In the genomic region with DNA sequence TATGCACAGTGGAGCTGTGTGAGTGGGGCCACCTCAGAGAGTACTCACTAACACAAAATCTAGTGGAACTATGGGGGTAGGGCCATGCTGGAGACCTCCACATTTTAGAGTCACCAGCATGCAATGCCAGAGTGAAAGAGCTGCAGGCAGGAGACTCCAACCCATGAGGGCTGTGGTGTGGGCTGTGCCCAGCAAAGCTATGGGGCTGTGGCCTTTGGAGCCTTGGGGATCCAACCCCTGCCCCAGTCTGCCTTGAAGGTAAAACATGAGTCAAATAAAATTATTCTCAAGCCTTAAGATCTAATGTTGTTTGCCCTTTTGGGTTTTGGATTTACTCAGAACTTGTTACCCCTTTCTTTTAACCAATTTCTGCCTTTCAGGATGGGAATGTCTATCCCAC, we compare ENCODE assay signal across 7 cellular contexts.
DNase-seq lines count a peak whose midpoint lies in the region; FAIRE-seq and TF ChIP-seq lines count a peak whose summit lies in the region.
"Not testable (repeated sequence)": the region's sequence is repeated elsewhere in the genome, so short reads cannot be mapped to it uniquely, and the experiment has no call there.

No MANE protein-coding gene starts in this region.

- H3K9me3 ChIP-seq in endodermal cell (ENCODE audit: control insufficient read depth, low read length); kidney (ENCODE audit: control insufficient read depth in 1 of 2, low read length in 2 of 2); sigmoid colon: not testable (repeated sequence)

- not testable (repeated sequence) for H3K27me3 ChIP-seq in endodermal cell (ENCODE audit: control insufficient read depth, insufficient read depth, low read length, poor library complexity, severe bottlenecking); sigmoid colon

- not testable (repeated sequence) for H3K27ac Mint-ChIP-seq in endodermal cell

- intact Hi-C loops in kidney (cut with DNase I); sigmoid colon (cut with DNase I): not testable (repeated sequence)

- H3K36me3 ChIP-seq in endodermal cell (ENCODE audit: control insufficient read depth, insufficient read depth, low read length); kidney (ENCODE audit: control insufficient read depth in 1 of 2, insufficient read depth in 2 of 2, low read length in 2 of 2); sigmoid colon: not testable (repeated sequence)

- H3K9ac ChIP-seq in endodermal cell (ENCODE audit: extremely low read depth, low read length, poor library complexity, severe bottlenecking); kidney (ENCODE audit: low read length in 2 of 2): not testable (repeated sequence)

- H3K4me1 ChIP-seq in endodermal cell (ENCODE audit: control insufficient read depth, insufficient read depth, low read length); kidney (ENCODE audit: control insufficient read depth in 1 of 2, insufficient read depth in 1 of 2, low read depth in 1 of 2, low read length in 2 of 2); sigmoid colon: not testable (repeated sequence)

- H3K36me3 Mint-ChIP-seq in endodermal cell (ENCODE audit: low read depth), result not testable (repeated sequence)

- not testable (repeated sequence) for H3K4me3 Mint-ChIP-seq in endodermal cell

- H3K9me3 Mint-ChIP-seq in endodermal cell, result not testable (repeated sequence)

- TF ChIP-seq POLR2A in sigmoid colon (IDR thresholded peaks at IDR 0.05), result not testable (repeated sequence)

- not testable (repeated sequence) for H3K4me1 Mint-ChIP-seq in endodermal cell

- H3K4me3 ChIP-seq in endodermal cell (ENCODE audit: low read length); kidney (ENCODE audit: low read length in 2 of 2); sigmoid colon: not testable (repeated sequence)

- not testable (repeated sequence) for H3K27ac ChIP-seq in endodermal cell (ENCODE audit: low read depth, low read length); kidney (ENCODE audit: low read depth in 2 of 2, low read length in 2 of 2); sigmoid colon

- FAIRE-seq in kidney (lab: Jason Lieb, UNC), result not testable (repeated sequence)

- not testable (repeated sequence) for TF ChIP-seq EP300 in sigmoid colon (IDR thresholded peaks at IDR 0.05)

- DNase-seq in H4 (ENCODE audit: low spot score) (peak; percentile 0), endodermal cell (peak; percentile 3), kidney (peak; percentile 9), mucosa of gallbladder (ENCODE audit: low spot score) (peak; percentile 9), sigmoid colon (peak; percentile 26)
- peak; percentile 46 for DNase-seq in activated CD8-positive, alpha-beta memory T cell treated with anti-CD3 and anti-CD28 coated beads, Interleukin-2, amount 50 U/mL, for 48 hours
- peak; percentile 4 for DNase-seq in activated naive CD4-positive, alpha-beta T cell treated with anti-CD3 and anti-CD28 coated beads, Interleukin-2, amount 50 U/mL, for 16 hours

- not testable (repeated sequence) for H3K27me3 Mint-ChIP-seq in endodermal cell (ENCODE audit: insufficient read depth)

- not testable (repeated sequence) for TF ChIP-seq CTCF in endodermal cell (conservative IDR thresholded peaks at IDR 0.05); kidney (IDR thresholded peaks at IDR 0.05; ENCODE audit: borderline replicate concordance, extremely low read depth, insufficient read depth); sigmoid colon (IDR thresholded peaks at IDR 0.05)
